ENCODE assay signal across 6 cellular contexts in genomic region chr7:100475549-100475948, GRCh38. TPM values are rescaled to one million over a fixed set of nuclear protein-coding genes. Genes with fewer than 3 reads are reported as not detected.
DNase-seq lines count a peak whose midpoint lies in the region; ATAC-seq and TF ChIP-seq lines count a peak whose summit lies in the region.
"Had no signal": no experiment of that assay in that cellular context is flagged by ENCODE, and none has a peak within 500 bp of the region (broad histone marks: within the 10 kb centered on the region; RNA-seq: fewer than 3 reads in every experiment).

No MANE protein-coding gene starts in this region.

- no peak for DNase-seq in T-helper 17 cell
- no peak for DNase-seq in fibroblast of the aortic adventitia (ENCODE audit: low read depth)
- DNase-seq in stomach, result no peak
- DNase-seq in left colon, result no peak
- DNase-seq in NCI-H1930 (lab: John Stamatoyannopoulos, UW), result no peak

- H3K4me3 ChIP-seq in fibroblast of the aortic adventitia (ENCODE audit: low read depth, low read length), result peak overlapping the region; percentile 93
- peak overlapping the region; percentile 97 to 100 (median 98) for H3K4me3 ChIP-seq in stomach
- H3K4me3 ChIP-seq: SJSA1 had no signal

- peaks cover 10% of the 10 kb centered on the region for H3K36me3 Mint-ChIP-seq in T-helper 17 cell (ENCODE audit: low read depth)

- WGBS in stomach, 5 donors, result 38 to 59% (median 50%) methylated on average over 9 of the region's 9 CpGs

- H3K27ac ChIP-seq in stomach, result peak overlapping the region in 4 of 5 donors; percentile 92 to 98 (median 96)
- H3K27ac ChIP-seq: SJSA1 had no signal

- H3K9me3 ChIP-seq in T-helper 17 cell (ENCODE audit: control insufficient read depth, low read length, poor library complexity, severe bottlenecking) (no peaks in the 10 kb centered on the region), stomach (no peaks in the 10 kb centered on the region)
- H3K9me3 ChIP-seq: SJSA1 had no signal

- H3K36me3 ChIP-seq in stomach, result peaks cover 23 to 59% (median 48%) of the 10 kb centered on the region in 4 donors

- TF ChIP-seq CTCF in fibroblast of the aortic adventitia (IDR thresholded peaks at IDR 0.05; ENCODE audit: insufficient read depth, low read length) (no peak), stomach (IDR thresholded peaks at IDR 0.05) (no peak)

- intact Hi-C loops in stomach (cut with DNase I; ENCODE audit: low total_unique reads), result loop anchor here (10.0 kb wide), 1 partner anchor 199 kb away; the partner anchor contains the start of gene GNB2
- intact Hi-C loops in left colon (cut with DNase I, micrococcal nuclease), result no loop called here

- no peaks in the 10 kb centered on the region for H3K27me3 ChIP-seq in stomach
- H3K27me3 ChIP-seq: SJSA1 had no signal

- peak overlapping the region; percentile 89 for H3K27ac Mint-ChIP-seq in T-helper 17 cell

- no peaks in the 10 kb centered on the region for H3K27me3 Mint-ChIP-seq in T-helper 17 cell

- ATAC-seq in T-helper 17 cell, result no peak
- no peak for ATAC-seq in left colon

- H3K4me3 Mint-ChIP-seq in T-helper 17 cell, result peak overlapping the region; percentile 97

- peaks cover 56 to 79% (median 68%) of the 10 kb centered on the region in 4 donors for H3K4me1 ChIP-seq in stomach

- no peak for TF ChIP-seq POLR2A in stomach (IDR thresholded peaks at IDR 0.05)

- TF ChIP-seq EP300 in stomach (IDR thresholded peaks at IDR 0.05), result no peak

- peaks cover 40% of the 10 kb centered on the region for H3K4me1 Mint-ChIP-seq in T-helper 17 cell

RNA-seq across cellular contexts. Expression of gene TSC22D4, which starts 3.5 kb away (rescaled TPM):
- 100 to 1,000 TPM in 1 of 2 donors, 10 to 100 TPM in 1; 94.7 to 104 TPM for total RNA-seq in T-helper 17 cell
- 25.6 and 31.6 TPM in 2 replicates for total RNA-seq in fibroblast of the aortic adventitia (ENCODE audit: low replicate concordance)
- 100 to 1,000 TPM in 1 of 5 donors, 10 to 100 TPM in 3, 1 to 10 TPM in 1; 9.4 to 120 (median 28.0) TPM for total RNA-seq in stomach
- 10 to 100 TPM; 25.1 to 44.8 (median 35.0) TPM for polyA plus RNA-seq in stomach
- 10 to 100 TPM; 45.9 to 57.2 TPM for total RNA-seq in left colon

RNA-seq across cellular contexts. Expression of gene NYAP1, which starts 8.2 kb away (rescaled TPM):
- total RNA-seq in T-helper 17 cell, result 1 to 10 TPM; 1.3 TPM
- total RNA-seq in fibroblast of the aortic adventitia (ENCODE audit: low replicate concordance), result 0.81 and 5.6 TPM in 2 replicates
- under 1 TPM in 1 of 5 donors, not detected in 4; 0.73 TPM for total RNA-seq in stomach
- under 1 TPM in 2 of 3 donors, not detected in 1; 0.48 to 0.75 TPM for polyA plus RNA-seq in stomach
- total RNA-seq in left colon, result under 1 TPM; 0.27 to 0.47 TPM

RNA-seq across cellular contexts. Expression of gene SPACDR, which starts 11.5 kb away (rescaled TPM):
- 1 to 10 TPM; 1.4 to 1.7 TPM for total RNA-seq in T-helper 17 cell
- 0.27 TPM in 1 of 2 replicates, not detected in the other for total RNA-seq in fibroblast of the aortic adventitia (ENCODE audit: low replicate concordance)
- total RNA-seq in stomach, result 1 to 10 TPM in 1 of 5 donors, not detected in 4; 2.3 TPM
- polyA plus RNA-seq in stomach, result 1 to 10 TPM in 1 of 3 donors, under 1 TPM in 1, not detected in 1; 0.65 to 1.1 TPM
- total RNA-seq in left colon, result under 1 TPM; 0.31 to 0.39 TPM

RNA-seq across cellular contexts. Expression of gene PPP1R35, which starts 39.3 kb away (rescaled TPM):
- total RNA-seq in T-helper 17 cell (10 to 100 TPM; 45.2 to 48.1 TPM), fibroblast of the aortic adventitia (ENCODE audit: low replicate concordance) (8.8 and 9.2 TPM in 2 replicates), stomach (100 to 1,000 TPM in 1 of 5 donors, 10 to 100 TPM in 1, 1 to 10 TPM in 2, not detected in 1; 6.2 to 226 (median 38.9) TPM), left colon (10 to 100 TPM; 32.6 to 35.3 TPM)
- polyA plus RNA-seq in stomach, result 10 to 100 TPM; 29.5 to 78.0 (median 39.5) TPM

RNA-seq across cellular contexts. Expression of gene MEPCE, which starts 45.9 kb away (rescaled TPM):
- total RNA-seq in T-helper 17 cell (10 to 100 TPM; 66.1 to 66.8 TPM), fibroblast of the aortic adventitia (ENCODE audit: low replicate concordance) (48.0 and 49.6 TPM in 2 replicates), stomach (100 to 1,000 TPM in 1 of 5 donors, 10 to 100 TPM in 4; 14.1 to 117 (median 28.1) TPM), left colon (10 to 100 TPM; 27.4 to 30.2 TPM)
- polyA plus RNA-seq in stomach, result 10 to 100 TPM; 17.4 to 21.4 (median 20.0) TPM
